Comparison of ENCODE assay signal across 1 cellular context in genomic region chr1:23480187-23481025, GRCh38.
A peak's percentile ranks its signal among the peaks of the same experiment; 100 is the strongest.
TF ChIP-seq lines count a peak whose summit lies in the region.

No MANE protein-coding gene starts in this region.

TF ChIP-seq in GM12878, 131 proteins besides CTCF, POLR2A, EP300 and RAD21:
- TF ChIP-seq ZBTB40 (IDR thresholded peaks at IDR 0.05; ENCODE audit: borderline replicate concordance) (peak; percentile 67), BMI1 (IDR thresholded peaks at IDR 0.05; ENCODE audit: borderline replicate concordance) (no peak)
TF ChIP-seq in GM12878: peak in this region for 1.
